ENCODE assay signal across 17 cellular contexts in genomic region chr4:61332671-61333070, GRCh38.
DNase-seq lines count a peak whose midpoint lies in the region; FAIRE-seq and TF ChIP-seq lines count a peak whose summit lies in the region.
"Had no signal": no experiment of that assay in that cellular context is flagged by ENCODE, and none has a peak within 500 bp of the region (broad histone marks: within the 10 kb centered on the region; RNA-seq: fewer than 3 reads in every experiment).

No MANE protein-coding gene starts in this region.

- no peaks in the 10 kb centered on the region for H4K20me1 ChIP-seq in astrocyte (ENCODE audit: insufficient read depth, low read length)

- H4K91ac ChIP-seq in neuronal stem cell (ENCODE audit: low read depth, low read length, poor library complexity) = no peak overlapping the region

- H3K27ac ChIP-seq in astrocyte (ENCODE audit: low read depth, low read length) (no peak overlapping the region), neuronal stem cell (replicated peaks; ENCODE audit: low read length) (no peak overlapping the region)
- H3K27ac ChIP-seq: C4-2B had no signal

- no peaks in the 10 kb centered on the region for H3K79me1 ChIP-seq in neuronal stem cell (ENCODE audit: low read depth, low read length)

- no peak overlapping the region for H2AK5ac ChIP-seq in neuronal stem cell (ENCODE audit: low read depth, low read length)

- peak; percentile 20 for DNase-seq in astrocyte (ENCODE audit: low read depth)
- peak; percentile 10 for DNase-seq in fibroblast of pulmonary artery (ENCODE audit: low read depth)
- DNase-seq in mesothelial cell of epicardium (ENCODE audit: low spot score in 2 of 2, unreplicated experiment in 2 of 2) = no peak
- DNase-seq in epidermal melanocyte (ENCODE audit: insufficient read length, low spot score) = no peak
- no peak for DNase-seq in NCI-H146 treated with DMSO at 0.1 percent for 48 hours (lab: John Stamatoyannopoulos, UW; ENCODE audit: unreplicated experiment)
- no peak for DNase-seq in neuronal stem cell (ENCODE audit: low spot score)
- no peak for DNase-seq in SW480 (ENCODE audit: low spot score)
- DNase-seq: ACHN; CD4-positive, alpha-beta T cell; DMS79 treated with DMSO at 0.1 percent for 48 hours; GF-D8; H9; IMR-90 had no signal

- peaks cover 4% of the 10 kb centered on the region for H3K9me3 Mint-ChIP-seq in astrocyte (ENCODE audit: unreplicated experiment)
- peaks cover 28% of the 10 kb centered on the region for H3K9me3 Mint-ChIP-seq in mesothelial cell of epicardium

- no peak overlapping the region for H3K4me3 Mint-ChIP-seq in astrocyte (ENCODE audit: unreplicated experiment)
- no peak overlapping the region for H3K4me3 Mint-ChIP-seq in mesothelial cell of epicardium
- H3K4me3 Mint-ChIP-seq: CD4-positive, alpha-beta T cell; H9 had no signal

- H3K18ac ChIP-seq in neuronal stem cell (ENCODE audit: low read length) = no peak overlapping the region

- H3K27me3 ChIP-seq in astrocyte (ENCODE audit: insufficient read depth, low read length) = no peaks in the 10 kb centered on the region
- no peaks in the 10 kb centered on the region for H3K27me3 ChIP-seq in neuronal stem cell (ENCODE audit: control insufficient read depth in 3 of 3, insufficient read depth in 3 of 3, low read depth in 1 of 3, low read length in 3 of 3)

- H3K36me3 ChIP-seq in astrocyte (ENCODE audit: insufficient read depth, low read length) (no peaks in the 10 kb centered on the region), neuronal stem cell (replicated peaks in 1 of 2; ENCODE audit: control insufficient read depth in 2 of 2, insufficient read depth in 2 of 2, low read length in 2 of 2) (peaks cover 0 to 2% of the 10 kb centered on the region in 2 donors)

- H3K14ac ChIP-seq in neuronal stem cell (ENCODE audit: low read length) = no peak overlapping the region

- no peak overlapping the region for H3K9ac ChIP-seq in astrocyte (ENCODE audit: low read length)
- H3K9ac ChIP-seq in neuronal stem cell (ENCODE audit: low read depth, low read length, poor library complexity) = no peak overlapping the region

- no peak for FAIRE-seq in astrocyte (lab: Jason Lieb, UNC)
- FAIRE-seq: A204.1, H1, HTR-8/SVneo had no signal

- H3K9me3 ChIP-seq in astrocyte (ENCODE audit: insufficient read depth, low read depth, low read length) (no peaks in the 10 kb centered on the region), neuronal stem cell (replicated peaks in 1 of 2; ENCODE audit: control insufficient read depth in 2 of 2, insufficient read depth in 1 of 2, low read depth in 1 of 2, low read length in 2 of 2) (peaks cover 5 to 7% of the 10 kb centered on the region in 2 donors)

- H2BK5ac ChIP-seq in neuronal stem cell (ENCODE audit: low read length) = no peak overlapping the region

- no peak overlapping the region for H2AFZ ChIP-seq in astrocyte (ENCODE audit: low read depth, low read length)
- no peak overlapping the region for H2AFZ ChIP-seq in neuronal stem cell (ENCODE audit: low read length)

- no peak overlapping the region for H3K23ac ChIP-seq in neuronal stem cell (ENCODE audit: low read depth, low read length, poor library complexity)

- H2BK120ac ChIP-seq in neuronal stem cell (ENCODE audit: low read depth, low read length) = no peak overlapping the region

- H3K79me2 ChIP-seq in astrocyte (ENCODE audit: insufficient read depth, low read length) = no peaks in the 10 kb centered on the region

- H3K4me1 ChIP-seq in astrocyte (ENCODE audit: insufficient read depth, low read length) = no peaks in the 10 kb centered on the region
- H3K4me1 ChIP-seq in neuronal stem cell (ENCODE audit: control insufficient read depth in 2 of 2, insufficient read depth in 1 of 2, low read depth in 1 of 2, low read length in 2 of 2) = peaks cover 9 to 30% of the 10 kb centered on the region in 2 donors

- no peaks in the 10 kb centered on the region for H3K27me3 Mint-ChIP-seq in astrocyte (ENCODE audit: low read depth, unreplicated experiment)
- H3K27me3 Mint-ChIP-seq in mesothelial cell of epicardium (ENCODE audit: low read depth) = no peaks in the 10 kb centered on the region
- H3K27me3 Mint-ChIP-seq: CD4-positive, alpha-beta T cell had no signal

- H3K4me3 ChIP-seq in astrocyte (ENCODE audit: insufficient read depth, low read depth, low read length) (no peak overlapping the region), fibroblast of pulmonary artery (replicated peaks; ENCODE audit: low read depth, low read length) (no peak overlapping the region), neuronal stem cell (ENCODE audit: low read length in 2 of 2) (no peak overlapping the region)

- H4K8ac ChIP-seq in neuronal stem cell (ENCODE audit: low read depth, low read length) = no peak overlapping the region

- no peak overlapping the region for H2BK12ac ChIP-seq in neuronal stem cell (ENCODE audit: low read length)

- H3K4me1 Mint-ChIP-seq in astrocyte (ENCODE audit: low read depth, unreplicated experiment) = peaks cover 14% of the 10 kb centered on the region
- peaks cover 33% of the 10 kb centered on the region for H3K4me1 Mint-ChIP-seq in mesothelial cell of epicardium

- no peak overlapping the region for H2BK15ac ChIP-seq in neuronal stem cell (ENCODE audit: low read length)

- H3K36me3 Mint-ChIP-seq in astrocyte (ENCODE audit: low read depth, unreplicated experiment) (peaks cover 3% of the 10 kb centered on the region), mesothelial cell of epicardium (peaks cover 18% of the 10 kb centered on the region)

- no peak overlapping the region for H3K4ac ChIP-seq in neuronal stem cell (ENCODE audit: low read length)

- H3K4me2 ChIP-seq in astrocyte (ENCODE audit: low read length) (no peak overlapping the region), neuronal stem cell (ENCODE audit: insufficient read depth, low read length, poor library complexity, severe bottlenecking) (no peak overlapping the region)

- TF ChIP-seq CTCF in astrocyte (IDR thresholded peaks at IDR 0.05; ENCODE audit: insufficient read depth, low read depth, low read length) = no peak
- no peak for TF ChIP-seq CTCF in fibroblast of pulmonary artery (IDR thresholded peaks at IDR 0.05; ENCODE audit: low read length, missing control alignments)
- TF ChIP-seq CTCF in mesothelial cell of epicardium (IDR thresholded peaks at IDR 0.05; ENCODE audit: unreplicated experiment) = no peak

- WGBS in neuronal stem cell (ENCODE audit: extremely low coverage in 2 of 2, insufficient read length in 2 of 2, insufficient replicate concordance in 1 of 2), 2 donors = no CpG with 5 or more reads among the region's 4 CpGs

- no peak overlapping the region for H3K27ac Mint-ChIP-seq in astrocyte (ENCODE audit: unreplicated experiment)
- H3K27ac Mint-ChIP-seq in mesothelial cell of epicardium = peak overlapping the region; percentile 94
- H3K27ac Mint-ChIP-seq: CD4-positive, alpha-beta T cell; H9 had no signal

Comparison
In these comparisons a context has a peak if more than half of its experiments do, and no peak if none do; other contexts are left out.
1. DNase-seq: peak in astrocyte (single experiment) and fibroblast of pulmonary artery (single experiment); none in mesothelial cell of epicardium (0 of 2), epidermal melanocyte (single experiment), NCI-H146 treated with DMSO at 0.1 percent for 48 hours (single experiment), neuronal stem cell (single experiment) and SW480 (single experiment).